1 cellular context compared by ENCODE assay signal in the genomic region with DNA sequence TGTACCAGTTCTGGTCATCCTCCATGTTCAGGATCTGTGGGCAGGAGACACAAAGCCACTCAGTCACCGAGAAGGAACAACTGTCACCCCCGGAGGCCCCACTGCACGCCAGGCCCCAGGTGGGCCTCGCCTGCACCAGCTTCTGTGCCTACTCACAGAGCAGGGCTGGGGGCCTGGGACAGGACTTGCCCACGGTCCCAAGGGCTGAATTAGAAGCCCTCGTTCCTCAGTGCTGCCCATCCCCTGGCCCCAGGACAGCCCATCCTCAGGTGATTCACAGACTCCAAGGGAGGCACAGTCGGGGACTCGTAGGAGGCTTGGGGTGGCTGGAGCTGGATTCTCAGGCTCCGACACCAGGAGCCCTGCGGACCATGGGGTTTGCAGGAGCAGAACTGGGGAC. TPM values are rescaled to one million over a fixed set of nuclear protein-coding genes. Genes with fewer than 3 reads are reported as not detected.
"Had no signal": no experiment of that assay in that cellular context is flagged by ENCODE, and none has a peak within 500 bp of the region (broad histone marks: within the 10 kb centered on the region; RNA-seq: fewer than 3 reads in every experiment).

No MANE protein-coding gene starts in this region.

RNA-seq across cellular contexts. Expression of gene GRAP, which starts 4.9 kb away (rescaled TPM):
- total RNA-seq: RPMI7951 had no signal
